Comparison of ENCODE assay signal across 9 cellular contexts in genomic region chr17:40561294-40561870, GRCh38. TPM values are rescaled to one million over a fixed set of nuclear protein-coding genes. Genes with fewer than 3 reads are reported as not detected.
DNase-seq lines count a peak whose midpoint lies in the region; ATAC-seq lines count a peak whose summit lies in the region.
"Had no signal": no experiment of that assay in that cellular context is flagged by ENCODE, and none has a peak within 500 bp of the region (broad histone marks: within the 10 kb centered on the region; RNA-seq: fewer than 3 reads in every experiment).

No MANE protein-coding gene starts in this region.

- peaks cover 88% of the 10 kb centered on the region for H3K36me3 Mint-ChIP-seq in activated naive CD8-positive, alpha-beta T cell treated with anti-CD3 and anti-CD28 coated beads, Interleukin-2, amount 50 U/mL, for 24 hours (ENCODE audit: low read depth)

- H3K56ac ChIP-seq in mesendoderm (ENCODE audit: low read length) = no peak overlapping the region

- WGBS in mesendoderm (ENCODE audit: extremely low coverage, insufficient coverage, low lambda C conversion rate) = no CpG with 5 or more reads among the region's 3 CpGs
- WGBS in trophoblast cell (ENCODE audit: extremely low coverage, insufficient coverage, insufficient read length) = no CpG with 5 or more reads among the region's 3 CpGs

- H4K91ac ChIP-seq in trophoblast cell (ENCODE audit: low read depth, low read length) = no peak overlapping the region

- no peak overlapping the region for H4K12ac ChIP-seq in trophoblast cell (ENCODE audit: low read depth, low read length)

- H2BK5ac ChIP-seq in mesendoderm (ENCODE audit: low read length) (no peak overlapping the region), trophoblast cell (ENCODE audit: low read depth, low read length, poor library complexity) (no peak overlapping the region)

- H3K27me3 Mint-ChIP-seq in activated naive CD8-positive, alpha-beta T cell treated with anti-CD3 and anti-CD28 coated beads, Interleukin-2, amount 50 U/mL, for 24 hours = no peaks in the 10 kb centered on the region

- H2BK120ac ChIP-seq in mesendoderm (ENCODE audit: low read depth, low read length) (no peak overlapping the region), trophoblast cell (ENCODE audit: insufficient read depth, low read length, poor library complexity) (no peak overlapping the region)

- H3K27me3 ChIP-seq in BLaER1 = no peaks in the 10 kb centered on the region
- no peaks in the 10 kb centered on the region for H3K27me3 ChIP-seq in mesendoderm (ENCODE audit: insufficient read depth, low read length, poor library complexity)
- H3K27me3 ChIP-seq in trophoblast cell (ENCODE audit: insufficient read depth, low read length) = no peaks in the 10 kb centered on the region

- H3K4me2 ChIP-seq in BLaER1 (peak overlapping the region; percentile 98), mesendoderm (ENCODE audit: low read length) (no peak overlapping the region), trophoblast cell (ENCODE audit: low read length) (no peak overlapping the region)

- ATAC-seq in GM19023 (IDR thresholded peaks at IDR 0.05; ENCODE audit: unreplicated experiment) (peak; percentile 32), HG03108 (IDR thresholded peaks at IDR 0.05; ENCODE audit: unreplicated experiment) (peak; percentile 16), GM19455 (IDR thresholded peaks at IDR 0.05; ENCODE audit: unreplicated experiment) (no peak)
- ATAC-seq in activated naive CD8-positive, alpha-beta T cell treated with anti-CD3 and anti-CD28 coated beads, Interleukin-2, amount 50 U/mL, for 24 hours = peak; percentile 3

- peak overlapping the region; percentile 98 for H3K4me3 Mint-ChIP-seq in activated naive CD8-positive, alpha-beta T cell treated with anti-CD3 and anti-CD28 coated beads, Interleukin-2, amount 50 U/mL, for 24 hours

- H3K4ac ChIP-seq in mesendoderm (ENCODE audit: low read depth, low read length) (no peak overlapping the region), trophoblast cell (ENCODE audit: low read depth, low read length) (no peak overlapping the region)

- H3K9ac ChIP-seq in BLaER1 = peak overlapping the region; percentile 77
- no peak overlapping the region for H3K9ac ChIP-seq in mesendoderm (ENCODE audit: low read length)
- no peak overlapping the region for H3K9ac ChIP-seq in trophoblast cell (ENCODE audit: low read length)

- peak overlapping the region; percentile 98 for H3K27ac Mint-ChIP-seq in activated naive CD8-positive, alpha-beta T cell treated with anti-CD3 and anti-CD28 coated beads, Interleukin-2, amount 50 U/mL, for 24 hours

- no peak overlapping the region for H3K14ac ChIP-seq in trophoblast cell (ENCODE audit: low read length)

- H3K9me3 ChIP-seq in BLaER1 = no peaks in the 10 kb centered on the region
- H3K9me3 ChIP-seq in trophoblast cell (ENCODE audit: insufficient read depth, low read depth, low read length) = no peaks in the 10 kb centered on the region
- H3K9me3 ChIP-seq: SJSA1 had no signal

- H3K18ac ChIP-seq in mesendoderm (ENCODE audit: low read length) = no peak overlapping the region
- no peak overlapping the region for H3K18ac ChIP-seq in trophoblast cell (ENCODE audit: low read length)

- H4K8ac ChIP-seq in mesendoderm (ENCODE audit: low read depth, low read length) (no peak overlapping the region), trophoblast cell (ENCODE audit: low read depth, low read length) (no peak overlapping the region)

- H3K4me1 ChIP-seq in BLaER1 (peaks cover 99% of the 10 kb centered on the region), mesendoderm (ENCODE audit: control insufficient read depth, low read depth, low read length) (peaks cover 10% of the 10 kb centered on the region), trophoblast cell (ENCODE audit: control insufficient read depth in 1 of 2, insufficient read depth in 2 of 2, low read length in 2 of 2) (peaks cover 22 to 26% of the 10 kb centered on the region in 2 experiments)
- H3K4me1 ChIP-seq: SJSA1 had no signal

- H3K79me2 ChIP-seq in mesendoderm (ENCODE audit: control insufficient read depth, insufficient read depth, low read length) (no peaks in the 10 kb centered on the region), trophoblast cell (ENCODE audit: control insufficient read depth, insufficient read depth, low read length, poor library complexity) (no peaks in the 10 kb centered on the region)

- H2AK5ac ChIP-seq in mesendoderm (ENCODE audit: low read length) (no peak overlapping the region), trophoblast cell (ENCODE audit: low read length) (no peak overlapping the region)

- H3K79me1 ChIP-seq in mesendoderm (ENCODE audit: low read length) (no peaks in the 10 kb centered on the region), trophoblast cell (ENCODE audit: low read length) (peaks cover 22% of the 10 kb centered on the region)

- H3K36me3 ChIP-seq in BLaER1 (no peaks in the 10 kb centered on the region), mesendoderm (ENCODE audit: control insufficient read depth, insufficient read depth, low read length) (no peaks in the 10 kb centered on the region), trophoblast cell (ENCODE audit: control insufficient read depth in 1 of 2, insufficient read depth in 2 of 2, low read length in 2 of 2) (no peaks in the 10 kb centered on the region)
- H3K36me3 ChIP-seq: SJSA1 had no signal

- H3K23ac ChIP-seq in mesendoderm (ENCODE audit: low read length) (no peak overlapping the region), trophoblast cell (ENCODE audit: low read length) (no peak overlapping the region)

- H3K4me3 ChIP-seq in BLaER1 = peak overlapping the region; percentile 64
- H3K4me3 ChIP-seq in mesendoderm (ENCODE audit: low read length) = no peak overlapping the region
- no peak overlapping the region for H3K4me3 ChIP-seq in trophoblast cell (ENCODE audit: low read depth, low read length)
- H3K4me3 ChIP-seq: SJSA1 had no signal

- peaks cover 87% of the 10 kb centered on the region for H3K4me1 Mint-ChIP-seq in activated naive CD8-positive, alpha-beta T cell treated with anti-CD3 and anti-CD28 coated beads, Interleukin-2, amount 50 U/mL, for 24 hours

- H2AFZ ChIP-seq in trophoblast cell (ENCODE audit: insufficient read depth, low read length, poor library complexity) = no peak overlapping the region

- H4K20me1 ChIP-seq in BLaER1 = no peaks in the 10 kb centered on the region

- H2BK15ac ChIP-seq in mesendoderm (replicated peaks; ENCODE audit: low read depth) = no peak overlapping the region

- H4K5ac ChIP-seq in mesendoderm (ENCODE audit: low read length) = no peak overlapping the region

- DNase-seq in activated naive CD8-positive, alpha-beta T cell treated with anti-CD3 and anti-CD28 coated beads, Interleukin-2, amount 50 U/mL, for 24 hours = no peak
- no peak for DNase-seq in mesendoderm
- no peak for DNase-seq in trophoblast cell
- no peak for DNase-seq in Ammon's horn (ENCODE audit: low spot score)

- no peaks in the 10 kb centered on the region for H3K9me3 Mint-ChIP-seq in activated naive CD8-positive, alpha-beta T cell treated with anti-CD3 and anti-CD28 coated beads, Interleukin-2, amount 50 U/mL, for 24 hours

- H3K27ac ChIP-seq in BLaER1 (peak overlapping the region; percentile 96), mesendoderm (ENCODE audit: low read depth, low read length) (no peak overlapping the region), trophoblast cell (ENCODE audit: low read depth, low read length) (no peak overlapping the region)
- H3K27ac ChIP-seq: SJSA1 had no signal

- H2BK12ac ChIP-seq in trophoblast cell (ENCODE audit: low read length) = no peak overlapping the region

RNA-seq across cellular contexts. Expression of gene CCR7, which starts 3.9 kb away (rescaled TPM):
- 3.8 TPM for polyA plus RNA-seq in mesendoderm (2013, experiment 1 of 2)
- polyA plus RNA-seq in mesendoderm (2013, experiment 2 of 2) = 3.8 TPM
- 217 and 236 TPM in 2 replicates for polyA plus RNA-seq in trophoblast cell (2013)

RNA-seq across cellular contexts. Expression of gene TNS4, which starts 60.0 kb away (rescaled TPM):
- polyA plus RNA-seq in mesendoderm (2013, experiment 1 of 2) = 5.7 TPM
- 4.9 TPM for polyA plus RNA-seq in mesendoderm (2013, experiment 2 of 2)
- 0.79 and 1.1 TPM in 2 replicates for polyA plus RNA-seq in trophoblast cell (2013)
